In genomic region chrX:115940888-115941332, GRCh38 we compare ENCODE assay signal across 9 cellular contexts.
DNase-seq lines count a peak whose midpoint lies in the region; ATAC-seq and TF ChIP-seq lines count a peak whose summit lies in the region.
"Had no signal": no experiment of that assay in that cellular context is flagged by ENCODE, and none has a peak within 500 bp of the region (broad histone marks: within the 10 kb centered on the region; RNA-seq: fewer than 3 reads in every experiment).

No MANE protein-coding gene starts in this region.

- in situ Hi-C loops in G401 (cut with HindIII; ENCODE audit: low sequenced_read_pairs): no loop called here

- DNase-seq in G401 (ENCODE audit: low spot score) (peak; percentile 88), HT-29 (ENCODE audit: low spot score) (peak; percentile 82), Peyer's patch (peak in 2 of 3 donors; percentile 43 to 89), fibroblast of the conjunctiva (ENCODE audit: low read depth) (peak; percentile 41), retina (peak; percentile 94), KG1 (lab: John Stamatoyannopoulos, UW) (no peak), Calu3 (no peak)

- H3K4me1 Mint-ChIP-seq in Calu3 (ENCODE audit: low read depth, unreplicated experiment): no peaks in the 10 kb centered on the region

- TF ChIP-seq POLR2A in Peyer's patch (IDR thresholded peaks at IDR 0.05): no peak

- peaks cover 8% of the 10 kb centered on the region for H3K36me3 Mint-ChIP-seq in Calu3 (ENCODE audit: insufficient read depth, unreplicated experiment)
- H3K36me3 Mint-ChIP-seq: T-cell had no signal

- peak overlapping the region in 1 of 4 donors; percentile 24 for H3K4me3 ChIP-seq in Peyer's patch

- no TSS peak for BruUV-seq in Calu3 (replicated peaks; lab: Mats Ljungman, UMichigan)

- no peaks in the 10 kb centered on the region for H3K36me3 ChIP-seq in Peyer's patch

- no peaks in the 10 kb centered on the region for H3K4me1 ChIP-seq in Peyer's patch

- H3K27ac ChIP-seq in Peyer's patch: no peak overlapping the region

- H3K27me3 ChIP-seq in Peyer's patch: no peaks in the 10 kb centered on the region

- H3K9me3 ChIP-seq in Peyer's patch: peaks cover 0 to 2% (median 0%) of the 10 kb centered on the region in 4 donors

- peaks cover 11% of the 10 kb centered on the region for H3K9me3 Mint-ChIP-seq in Calu3 (ENCODE audit: low read depth, unreplicated experiment)
- H3K9me3 Mint-ChIP-seq: T-cell had no signal

- H3K4me3 Mint-ChIP-seq in Calu3 (ENCODE audit: low read depth, unreplicated experiment): no peak overlapping the region

- peak; percentile 69 for ATAC-seq in GM21367 (IDR thresholded peaks at IDR 0.05; ENCODE audit: unreplicated experiment)

- H3K27me3 Mint-ChIP-seq in Calu3 (ENCODE audit: unreplicated experiment): no peaks in the 10 kb centered on the region

- intact Hi-C loops in Calu3 (cut with micrococcal nuclease; ENCODE audit: unreplicated experiment): no loop called here

- CTCF ChIA-PET in Calu3 (lab: Charles Lee): no interaction called here

- no peak overlapping the region for H3K27ac Mint-ChIP-seq in Calu3 (ENCODE audit: unreplicated experiment)
- H3K27ac Mint-ChIP-seq: T-cell had no signal

- peak in 2 of 6 experiments; percentile 62 to 77 for TF ChIP-seq CTCF in Peyer's patch (IDR thresholded peaks at IDR 0.05)
- TF ChIP-seq CTCF in Calu3 (IDR thresholded peaks at IDR 0.05; ENCODE audit: unreplicated experiment): no peak

Comparison
In these comparisons a context has a peak if more than half of its experiments do, and no peak if none do; other contexts are left out.
1. DNase-seq: peak in G401 (single experiment), HT-29 (single experiment), Peyer's patch (2 of 3), fibroblast of the conjunctiva (single experiment) and retina (single experiment); none in KG1 (single experiment) and Calu3 (single experiment).